ENCODE assay signal across 8 cellular contexts in the genomic region with DNA sequence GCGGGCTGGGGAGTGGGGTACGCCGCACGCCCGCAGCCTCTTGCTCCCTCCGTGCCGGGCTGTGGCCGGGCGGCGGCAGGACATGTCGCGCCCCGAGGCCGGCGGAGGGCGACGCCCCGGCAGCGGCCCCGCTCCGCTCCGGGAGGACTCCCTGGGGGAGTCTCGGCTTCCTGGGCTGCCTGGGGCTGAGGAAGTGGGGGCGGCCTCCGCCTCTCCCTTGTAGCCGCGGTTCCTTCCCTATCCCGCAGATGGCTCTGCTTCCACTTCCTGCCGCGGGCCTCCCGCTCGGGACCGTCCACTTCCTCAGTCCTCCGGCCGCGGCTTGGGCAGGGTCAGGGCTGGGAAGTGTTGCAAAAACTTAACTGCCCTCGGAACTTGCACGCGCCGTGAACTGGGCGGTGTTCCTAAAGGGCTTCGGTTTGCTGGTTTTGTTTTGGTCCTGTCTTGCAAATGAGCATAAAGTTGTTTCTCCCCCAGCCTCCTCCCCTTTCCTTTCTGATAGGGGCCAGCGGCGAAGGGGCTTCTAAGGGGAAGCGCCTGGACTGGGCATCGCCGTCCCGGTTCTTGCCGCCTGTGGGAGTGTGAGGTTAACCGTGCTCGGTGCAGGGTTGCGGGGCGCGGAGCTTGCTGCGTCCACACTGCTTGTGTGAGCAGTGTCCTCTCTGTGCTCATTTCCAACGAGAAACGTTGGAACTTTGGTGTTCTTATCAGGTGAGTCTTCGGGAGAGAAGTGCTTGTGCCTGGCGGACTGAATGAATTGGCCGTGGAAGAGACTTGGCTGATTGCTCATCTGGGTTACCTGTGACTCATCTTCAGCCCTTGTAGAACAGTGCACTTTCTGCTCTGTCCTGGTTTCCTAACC. TPM values are rescaled to one million over a fixed set of nuclear protein-coding genes. Genes with fewer than 3 reads are reported as not detected.
DNase-seq lines count a peak whose midpoint lies in the region; ATAC-seq and TF ChIP-seq lines count a peak whose summit lies in the region.

No MANE protein-coding gene starts in this region.

- peaks cover 42% of the 10 kb centered on the region for H3K4me1 Mint-ChIP-seq in CD8-positive, alpha-beta T cell (ENCODE audit: low read depth)
- peaks cover 85% of the 10 kb centered on the region for H3K4me1 Mint-ChIP-seq in activated T-helper 1 cell treated with anti-CD3 and anti-CD28 coated beads, Interleukin-12 subunit alpha, Interleukin-12 subunit beta, Interleukin-2, Interleukin-4 antibody, amounts not matched to agents 30 ng/mL and 10 ng/mL and 1 ng/mL, durations not matched to agents 14 hours and 24 hours and 36 hours (ENCODE audit: low read depth)

- peak overlapping the region; percentile 100 for H3K4me3 ChIP-seq in CD8-positive, alpha-beta T cell (ENCODE audit: low read depth, low read length)
- H3K4me3 ChIP-seq in fibroblast of mammary gland (ENCODE audit: control insufficient read depth, low read depth, low read length) (peak overlapping the region; percentile 93), muscle layer of duodenum (ENCODE audit: low read depth in 1 of 2, low read length in 2 of 2) (peak overlapping the region; percentile 77 to 91), thymus (ENCODE audit: low read length) (peak overlapping the region; percentile 93)

- no peaks in the 10 kb centered on the region for H3K9me3 ChIP-seq in CD8-positive, alpha-beta T cell (ENCODE audit: low read length)
- no peaks in the 10 kb centered on the region for H3K9me3 ChIP-seq in muscle layer of duodenum (ENCODE audit: control insufficient read depth in 1 of 2, low read length in 2 of 2)
- no peaks in the 10 kb centered on the region for H3K9me3 ChIP-seq in thymus (ENCODE audit: control insufficient read depth)

- peak; percentile 23 for ATAC-seq in CD8-positive, alpha-beta T cell
- ATAC-seq in GM18870 (IDR thresholded peaks at IDR 0.05; ENCODE audit: unreplicated experiment) (peak; percentile 23), HG03064 (IDR thresholded peaks at IDR 0.05; ENCODE audit: low read depth, unreplicated experiment) (peak; percentile 37)

- intact Hi-C loops in CD8-positive, alpha-beta T cell (cut with DNase I, micrococcal nuclease) = loop anchor here (1.0 to 10.0 kb wide), 5 partner anchors 30 to 886 kb away; a partner anchor contains a TSS
- intact Hi-C loops in activated T-helper 1 cell treated with anti-CD3 and anti-CD28 coated beads, Interleukin-12 subunit alpha, Interleukin-12 subunit beta, Interleukin-2, Interleukin-4 antibody, amounts not matched to agents 30 ng/mL and 10 ng/mL and 1 ng/mL, durations not matched to agents 14 hours and 24 hours and 36 hours (cut with micrococcal nuclease) = loop anchor here (1.0 to 5.0 kb wide), 5 partner anchors 8 to 886 kb away; a partner anchor contains a TSS

- no peaks in the 10 kb centered on the region for H3K9me3 Mint-ChIP-seq in CD8-positive, alpha-beta T cell
- peaks cover 5% of the 10 kb centered on the region for H3K9me3 Mint-ChIP-seq in activated T-helper 1 cell treated with anti-CD3 and anti-CD28 coated beads, Interleukin-12 subunit alpha, Interleukin-12 subunit beta, Interleukin-2, Interleukin-4 antibody, amounts not matched to agents 30 ng/mL and 10 ng/mL and 1 ng/mL, durations not matched to agents 14 hours and 24 hours and 36 hours

- CTCF ChIA-PET in CD8-positive, alpha-beta T cell (lab: Charles Lee) = interaction anchor here (1.4 to 2.1 kb wide), 2 partner anchors 77 to 79 kb away, joined by 5 to 8 read pairs; no protein-coding TSS in a partner anchor

- H3K27ac Mint-ChIP-seq in CD8-positive, alpha-beta T cell = peak overlapping the region; percentile 85
- H3K27ac Mint-ChIP-seq in activated T-helper 1 cell treated with anti-CD3 and anti-CD28 coated beads, Interleukin-12 subunit alpha, Interleukin-12 subunit beta, Interleukin-2, Interleukin-4 antibody, amounts not matched to agents 30 ng/mL and 10 ng/mL and 1 ng/mL, durations not matched to agents 14 hours and 24 hours and 36 hours = peak overlapping the region; percentile 89

- peak overlapping the region; percentile 91 for H3K4me3 Mint-ChIP-seq in CD8-positive, alpha-beta T cell
- peak overlapping the region; percentile 97 for H3K4me3 Mint-ChIP-seq in activated T-helper 1 cell treated with anti-CD3 and anti-CD28 coated beads, Interleukin-12 subunit alpha, Interleukin-12 subunit beta, Interleukin-2, Interleukin-4 antibody, amounts not matched to agents 30 ng/mL and 10 ng/mL and 1 ng/mL, durations not matched to agents 14 hours and 24 hours and 36 hours

- H3K36me3 Mint-ChIP-seq in CD8-positive, alpha-beta T cell = peaks cover 20% of the 10 kb centered on the region
- H3K36me3 Mint-ChIP-seq in activated T-helper 1 cell treated with anti-CD3 and anti-CD28 coated beads, Interleukin-12 subunit alpha, Interleukin-12 subunit beta, Interleukin-2, Interleukin-4 antibody, amounts not matched to agents 30 ng/mL and 10 ng/mL and 1 ng/mL, durations not matched to agents 14 hours and 24 hours and 36 hours (ENCODE audit: low read depth) = peaks cover 40% of the 10 kb centered on the region

- peaks cover 2% of the 10 kb centered on the region for H3K27me3 Mint-ChIP-seq in CD8-positive, alpha-beta T cell (ENCODE audit: low read depth)
- H3K27me3 Mint-ChIP-seq in activated T-helper 1 cell treated with anti-CD3 and anti-CD28 coated beads, Interleukin-12 subunit alpha, Interleukin-12 subunit beta, Interleukin-2, Interleukin-4 antibody, amounts not matched to agents 30 ng/mL and 10 ng/mL and 1 ng/mL, durations not matched to agents 14 hours and 24 hours and 36 hours (ENCODE audit: insufficient read depth) = peaks cover 7% of the 10 kb centered on the region

- TF ChIP-seq CTCF in CD8-positive, alpha-beta T cell (IDR thresholded peaks at IDR 0.05) = no peak
- TF ChIP-seq CTCF in fibroblast of mammary gland (conservative IDR thresholded peaks at IDR 0.05; ENCODE audit: control insufficient read depth, insufficient read depth, low read depth, low read length) = peak; percentile 29

- under 1% methylated on average over 60 of the region's 60 CpGs for WGBS in thymus

- peak overlapping the region; percentile 85 for H3K27ac ChIP-seq in CD8-positive, alpha-beta T cell (ENCODE audit: low read depth, low read length)
- H3K27ac ChIP-seq in muscle layer of duodenum (ENCODE audit: low read length) = peak overlapping the region; percentile 17
- peak overlapping the region; percentile 81 for H3K27ac ChIP-seq in thymus (ENCODE audit: low read depth)

- DNase-seq in CD8-positive, alpha-beta T cell = peak; percentile 12 to 62 (median 24)
- DNase-seq in NOMO-1 (lab: John Stamatoyannopoulos, UW; ENCODE audit: unreplicated experiment in 2 of 2) (peak; percentile 65 to 81), fibroblast of mammary gland (ENCODE audit: low read depth) (peak; percentile 83)
- DNase-seq in activated T-helper 1 cell treated with anti-CD3 and anti-CD28 coated beads, Interleukin-12 subunit alpha, Interleukin-12 subunit beta, Interleukin-2, Interleukin-4 antibody, amounts not matched to agents 30 ng/mL and 10 ng/mL and 1 ng/mL, durations not matched to agents 14 hours and 24 hours and 36 hours (ENCODE audit: low spot score) = no peak

- H3K36me3 ChIP-seq in CD8-positive, alpha-beta T cell (ENCODE audit: insufficient read depth, low read length) = no peaks in the 10 kb centered on the region
- H3K36me3 ChIP-seq in muscle layer of duodenum (ENCODE audit: control insufficient read depth in 1 of 2, insufficient read depth in 2 of 2, low read length in 2 of 2) (no peaks in the 10 kb centered on the region), thymus (ENCODE audit: control insufficient read depth, insufficient read depth) (no peaks in the 10 kb centered on the region)

- no peaks in the 10 kb centered on the region for H3K27me3 ChIP-seq in CD8-positive, alpha-beta T cell (ENCODE audit: insufficient read depth, low read length)
- H3K27me3 ChIP-seq in muscle layer of duodenum (ENCODE audit: low read depth, low read length) (no peaks in the 10 kb centered on the region), thymus (ENCODE audit: control insufficient read depth, insufficient read depth) (peaks cover 7% of the 10 kb centered on the region)

- peaks cover 18% of the 10 kb centered on the region for H3K4me1 ChIP-seq in CD8-positive, alpha-beta T cell (ENCODE audit: insufficient read depth, low read length)
- H3K4me1 ChIP-seq in muscle layer of duodenum (ENCODE audit: control insufficient read depth in 1 of 2, insufficient read depth in 2 of 2, low read length in 2 of 2) = peaks cover 13 to 25% of the 10 kb centered on the region in 2 donors
- H3K4me1 ChIP-seq in thymus (ENCODE audit: control insufficient read depth, insufficient read depth, low read length) = peaks cover 11% of the 10 kb centered on the region

- POLR2A ChIA-PET in CD8-positive, alpha-beta T cell (lab: Charles Lee) = interaction anchor here (1.0 to 2.3 kb wide), 5 partner anchors 21 to 77 kb away, joined by 3 to 14 read pairs (median 7); a partner anchor contains a TSS

RNA-seq across cellular contexts. Expression of a gene that starts 0.6 kb away (rescaled TPM):
- 1 to 10 TPM; 3.1 to 3.2 TPM for total RNA-seq in CD8-positive, alpha-beta T cell
- total RNA-seq in activated T-helper 1 cell treated with anti-CD3 and anti-CD28 coated beads, Interleukin-12 subunit alpha, Interleukin-12 subunit beta, Interleukin-2, Interleukin-4 antibody, amounts not matched to agents 30 ng/mL and 10 ng/mL and 1 ng/mL, durations not matched to agents 14 hours and 24 hours and 36 hours = 79.7 and 84.2 TPM in 2 replicates
- polyA plus RNA-seq in thymus = 32.2 TPM

RNA-seq across cellular contexts. Expression of a gene that starts 30.1 kb away (rescaled TPM):
- total RNA-seq in CD8-positive, alpha-beta T cell = 10 to 100 TPM; 21.3 to 23.5 TPM
- total RNA-seq in activated T-helper 1 cell treated with anti-CD3 and anti-CD28 coated beads, Interleukin-12 subunit alpha, Interleukin-12 subunit beta, Interleukin-2, Interleukin-4 antibody, amounts not matched to agents 30 ng/mL and 10 ng/mL and 1 ng/mL, durations not matched to agents 14 hours and 24 hours and 36 hours = 47.9 and 48.6 TPM in 2 replicates
- 7.0 TPM for polyA plus RNA-seq in thymus

Comparison
In these comparisons a context has a peak if more than half of its experiments do, and no peak if none do; other contexts are left out.
1. H3K27ac ChIP-seq: peak in every context shown above with its lines; median percentile 85 in CD8-positive, alpha-beta T cell; 81 in thymus; 17 in muscle layer of duodenum.
2. RNA of a gene that starts 0.6 kb away (total RNA-seq): 79.7 to 84.2 TPM in activated T-helper 1 cell treated with anti-CD3 and anti-CD28 coated beads, Interleukin-12 subunit alpha, Interleukin-12 subunit beta, Interleukin-2, Interleukin-4 antibody, amounts not matched to agents 30 ng/mL and 10 ng/mL and 1 ng/mL, durations not matched to agents 14 hours and 24 hours and 36 hours; 3.1 to 3.2 TPM in CD8-positive, alpha-beta T cell; every median in the first group is over 10 times any median in the second.
3. Peak in every context shown above with its lines, with median percentiles within 50 percentile points of each other: ATAC-seq and H3K4me3 ChIP-seq.